In the genomic region with DNA sequence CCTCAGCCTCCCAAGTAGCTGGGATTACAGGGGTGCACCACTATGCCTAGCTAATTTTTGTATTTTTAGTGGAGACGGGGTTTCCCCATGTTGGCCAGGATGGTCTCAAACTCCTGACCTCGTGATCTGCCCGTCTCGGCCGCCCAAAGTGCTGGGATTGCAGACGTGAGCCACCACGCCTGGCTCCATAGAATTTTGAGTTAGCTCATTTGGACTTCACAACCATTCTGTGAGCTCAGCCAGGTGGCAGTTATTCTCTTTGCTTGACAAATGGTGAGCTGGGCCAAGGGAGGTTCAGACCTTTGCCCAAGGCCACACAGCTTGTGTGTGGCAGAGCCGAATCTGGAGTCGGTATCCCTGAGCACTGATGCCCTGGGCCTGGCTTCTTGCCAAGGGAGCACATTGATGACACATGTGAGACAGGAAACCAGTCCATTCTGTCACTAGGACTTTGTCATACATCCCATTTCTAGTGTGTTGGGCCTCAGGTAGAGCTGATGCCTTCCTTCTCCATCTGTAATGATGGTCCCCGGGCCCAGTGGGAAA, we compare ENCODE assay signal across 1 cellular context.
TF ChIP-seq lines count a peak whose summit lies in the region.

No MANE protein-coding gene starts in this region.

TF ChIP-seq in HepG2, 621 proteins besides CTCF, POLR2A, EP300 and RAD21:
- TF ChIP-seq ZNF432 (CRISPR knock-in tag; IDR thresholded peaks at IDR 0.05; ENCODE audit: borderline replicate concordance) (no peak), STAG1 (CRISPR knock-in tag; IDR thresholded peaks at IDR 0.05) (no peak), ZNF333 (CRISPR knock-in tag; IDR thresholded peaks at IDR 0.05; ENCODE audit: borderline replicate concordance) (no peak), TEAD3 (CRISPR knock-in tag; optimal IDR thresholded peaks at IDR 0.05; ENCODE audit: borderline replicate concordance) (no peak), HMG20B (CRISPR knock-in tag; conservative IDR thresholded peaks at IDR 0.05) (no peak), NCOA1 (CRISPR knock-in tag; IDR thresholded peaks at IDR 0.05) (no peak), BHLHE40 (IDR thresholded peaks at IDR 0.05; ENCODE audit: low read length) (no peak), FOXO1 (CRISPR knock-in tag; IDR thresholded peaks at IDR 0.05) (no peak), FOXJ3 (CRISPR knock-in tag; IDR thresholded peaks at IDR 0.05; ENCODE audit: borderline replicate concordance) (no peak), SIX4 (CRISPR knock-in tag; IDR thresholded peaks at IDR 0.05) (no peak), GFI1 (CRISPR knock-in tag; IDR thresholded peaks at IDR 0.05; ENCODE audit: borderline replicate concordance) (no peak)
- TF ChIP-seq, protein P1, sequence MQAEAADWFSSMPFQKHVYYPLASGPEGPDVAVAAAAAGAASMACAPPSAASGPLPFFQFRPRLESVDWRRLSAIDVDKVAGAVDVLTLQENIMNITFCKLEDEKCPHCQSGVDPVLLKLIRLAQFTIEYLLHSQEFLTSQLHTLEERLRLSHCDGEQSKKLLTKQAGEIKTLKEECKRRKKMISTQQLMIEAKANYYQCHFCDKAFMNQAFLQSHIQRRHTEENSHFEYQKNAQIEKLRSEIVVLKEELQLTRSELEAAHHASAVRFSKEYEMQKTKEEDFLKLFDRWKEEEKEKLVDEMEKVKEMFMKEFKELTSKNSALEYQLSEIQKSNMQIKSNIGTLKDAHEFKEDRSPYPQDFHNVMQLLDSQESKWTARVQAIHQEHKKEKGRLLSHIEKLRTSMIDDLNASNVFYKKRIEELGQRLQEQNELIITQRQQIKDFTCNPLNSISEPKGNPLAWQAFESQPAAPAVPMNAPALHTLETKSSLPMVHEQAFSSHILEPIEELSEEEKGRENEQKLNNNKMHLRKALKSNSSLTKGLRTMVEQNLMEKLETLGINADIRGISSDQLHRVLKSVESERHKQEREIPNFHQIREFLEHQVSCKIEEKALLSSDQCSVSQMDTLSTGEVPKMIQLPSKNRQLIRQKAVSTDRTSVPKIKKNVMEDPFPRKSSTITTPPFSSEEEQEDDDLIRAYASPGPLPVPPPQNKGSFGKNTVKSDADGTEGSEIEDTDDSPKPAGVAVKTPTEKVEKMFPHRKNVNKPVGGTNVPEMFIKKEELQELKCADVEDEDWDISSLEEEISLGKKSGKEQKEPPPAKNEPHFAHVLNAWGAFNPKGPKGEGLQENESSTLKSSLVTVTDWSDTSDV (CRISPR knock-in tag; IDR thresholded peaks at IDR 0.05) = no peak
- TF ChIP-seq, protein P2, sequence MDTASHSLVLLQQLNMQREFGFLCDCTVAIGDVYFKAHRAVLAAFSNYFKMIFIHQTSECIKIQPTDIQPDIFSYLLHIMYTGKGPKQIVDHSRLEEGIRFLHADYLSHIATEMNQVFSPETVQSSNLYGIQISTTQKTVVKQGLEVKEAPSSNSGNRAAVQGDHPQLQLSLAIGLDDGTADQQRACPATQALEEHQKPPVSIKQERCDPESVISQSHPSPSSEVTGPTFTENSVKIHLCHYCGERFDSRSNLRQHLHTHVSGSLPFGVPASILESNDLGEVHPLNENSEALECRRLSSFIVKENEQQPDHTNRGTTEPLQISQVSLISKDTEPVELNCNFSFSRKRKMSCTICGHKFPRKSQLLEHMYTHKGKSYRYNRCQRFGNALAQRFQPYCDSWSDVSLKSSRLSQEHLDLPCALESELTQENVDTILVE (CRISPR knock-in tag; IDR thresholded peaks at IDR 0.05) = no peak
- TF ChIP-seq, protein P3, sequence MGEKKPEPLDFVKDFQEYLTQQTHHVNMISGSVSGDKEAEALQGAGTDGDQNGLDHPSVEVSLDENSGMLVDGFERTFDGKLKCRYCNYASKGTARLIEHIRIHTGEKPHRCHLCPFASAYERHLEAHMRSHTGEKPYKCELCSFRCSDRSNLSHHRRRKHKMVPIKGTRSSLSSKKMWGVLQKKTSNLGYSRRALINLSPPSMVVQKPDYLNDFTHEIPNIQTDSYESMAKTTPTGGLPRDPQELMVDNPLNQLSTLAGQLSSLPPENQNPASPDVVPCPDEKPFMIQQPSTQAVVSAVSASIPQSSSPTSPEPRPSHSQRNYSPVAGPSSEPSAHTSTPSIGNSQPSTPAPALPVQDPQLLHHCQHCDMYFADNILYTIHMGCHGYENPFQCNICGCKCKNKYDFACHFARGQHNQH (CRISPR knock-in tag; IDR thresholded peaks at IDR 0.05) = no peak
- TF ChIP-seq, protein P4, sequence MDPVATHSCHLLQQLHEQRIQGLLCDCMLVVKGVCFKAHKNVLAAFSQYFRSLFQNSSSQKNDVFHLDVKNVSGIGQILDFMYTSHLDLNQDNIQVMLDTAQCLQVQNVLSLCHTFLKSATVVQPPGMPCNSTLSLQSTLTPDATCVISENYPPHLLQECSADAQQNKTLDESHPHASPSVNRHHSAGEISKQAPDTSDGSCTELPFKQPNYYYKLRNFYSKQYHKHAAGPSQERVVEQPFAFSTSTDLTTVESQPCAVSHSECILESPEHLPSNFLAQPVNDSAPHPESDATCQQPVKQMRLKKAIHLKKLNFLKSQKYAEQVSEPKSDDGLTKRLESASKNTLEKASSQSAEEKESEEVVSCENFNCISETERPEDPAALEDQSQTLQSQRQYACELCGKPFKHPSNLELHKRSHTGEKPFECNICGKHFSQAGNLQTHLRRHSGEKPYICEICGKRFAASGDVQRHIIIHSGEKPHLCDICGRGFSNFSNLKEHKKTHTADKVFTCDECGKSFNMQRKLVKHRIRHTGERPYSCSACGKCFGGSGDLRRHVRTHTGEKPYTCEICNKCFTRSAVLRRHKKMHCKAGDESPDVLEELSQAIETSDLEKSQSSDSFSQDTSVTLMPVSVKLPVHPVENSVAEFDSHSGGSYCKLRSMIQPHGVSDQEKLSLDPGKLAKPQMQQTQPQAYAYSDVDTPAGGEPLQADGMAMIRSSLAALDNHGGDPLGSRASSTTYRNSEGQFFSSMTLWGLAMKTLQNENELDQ (CRISPR knock-in tag; IDR thresholded peaks at IDR 0.05; ENCODE audit: borderline replicate concordance) = no peak
- TF ChIP-seq, protein P5, sequence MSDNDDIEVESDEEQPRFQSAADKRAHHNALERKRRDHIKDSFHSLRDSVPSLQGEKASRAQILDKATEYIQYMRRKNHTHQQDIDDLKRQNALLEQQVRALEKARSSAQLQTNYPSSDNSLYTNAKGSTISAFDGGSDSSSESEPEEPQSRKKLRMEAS (IDR thresholded peaks at IDR 0.05) = no peak
- TF ChIP-seq, protein P6, sequence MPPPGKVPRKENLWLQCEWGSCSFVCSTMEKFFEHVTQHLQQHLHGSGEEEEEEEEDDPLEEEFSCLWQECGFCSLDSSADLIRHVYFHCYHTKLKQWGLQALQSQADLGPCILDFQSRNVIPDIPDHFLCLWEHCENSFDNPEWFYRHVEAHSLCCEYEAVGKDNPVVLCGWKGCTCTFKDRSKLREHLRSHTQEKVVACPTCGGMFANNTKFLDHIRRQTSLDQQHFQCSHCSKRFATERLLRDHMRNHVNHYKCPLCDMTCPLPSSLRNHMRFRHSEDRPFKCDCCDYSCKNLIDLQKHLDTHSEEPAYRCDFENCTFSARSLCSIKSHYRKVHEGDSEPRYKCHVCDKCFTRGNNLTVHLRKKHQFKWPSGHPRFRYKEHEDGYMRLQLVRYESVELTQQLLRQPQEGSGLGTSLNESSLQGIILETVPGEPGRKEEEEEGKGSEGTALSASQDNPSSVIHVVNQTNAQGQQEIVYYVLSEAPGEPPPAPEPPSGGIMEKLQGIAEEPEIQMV (CRISPR knock-in tag; IDR thresholded peaks at IDR 0.05; ENCODE audit: low read depth) = no peak
- TF ChIP-seq, protein P7, sequence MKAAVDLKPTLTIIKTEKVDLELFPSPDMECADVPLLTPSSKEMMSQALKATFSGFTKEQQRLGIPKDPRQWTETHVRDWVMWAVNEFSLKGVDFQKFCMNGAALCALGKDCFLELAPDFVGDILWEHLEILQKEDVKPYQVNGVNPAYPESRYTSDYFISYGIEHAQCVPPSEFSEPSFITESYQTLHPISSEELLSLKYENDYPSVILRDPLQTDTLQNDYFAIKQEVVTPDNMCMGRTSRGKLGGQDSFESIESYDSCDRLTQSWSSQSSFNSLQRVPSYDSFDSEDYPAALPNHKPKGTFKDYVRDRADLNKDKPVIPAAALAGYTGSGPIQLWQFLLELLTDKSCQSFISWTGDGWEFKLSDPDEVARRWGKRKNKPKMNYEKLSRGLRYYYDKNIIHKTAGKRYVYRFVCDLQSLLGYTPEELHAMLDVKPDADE (CRISPR knock-in tag; IDR thresholded peaks at IDR 0.05) = no peak
- TF ChIP-seq, protein P8, sequence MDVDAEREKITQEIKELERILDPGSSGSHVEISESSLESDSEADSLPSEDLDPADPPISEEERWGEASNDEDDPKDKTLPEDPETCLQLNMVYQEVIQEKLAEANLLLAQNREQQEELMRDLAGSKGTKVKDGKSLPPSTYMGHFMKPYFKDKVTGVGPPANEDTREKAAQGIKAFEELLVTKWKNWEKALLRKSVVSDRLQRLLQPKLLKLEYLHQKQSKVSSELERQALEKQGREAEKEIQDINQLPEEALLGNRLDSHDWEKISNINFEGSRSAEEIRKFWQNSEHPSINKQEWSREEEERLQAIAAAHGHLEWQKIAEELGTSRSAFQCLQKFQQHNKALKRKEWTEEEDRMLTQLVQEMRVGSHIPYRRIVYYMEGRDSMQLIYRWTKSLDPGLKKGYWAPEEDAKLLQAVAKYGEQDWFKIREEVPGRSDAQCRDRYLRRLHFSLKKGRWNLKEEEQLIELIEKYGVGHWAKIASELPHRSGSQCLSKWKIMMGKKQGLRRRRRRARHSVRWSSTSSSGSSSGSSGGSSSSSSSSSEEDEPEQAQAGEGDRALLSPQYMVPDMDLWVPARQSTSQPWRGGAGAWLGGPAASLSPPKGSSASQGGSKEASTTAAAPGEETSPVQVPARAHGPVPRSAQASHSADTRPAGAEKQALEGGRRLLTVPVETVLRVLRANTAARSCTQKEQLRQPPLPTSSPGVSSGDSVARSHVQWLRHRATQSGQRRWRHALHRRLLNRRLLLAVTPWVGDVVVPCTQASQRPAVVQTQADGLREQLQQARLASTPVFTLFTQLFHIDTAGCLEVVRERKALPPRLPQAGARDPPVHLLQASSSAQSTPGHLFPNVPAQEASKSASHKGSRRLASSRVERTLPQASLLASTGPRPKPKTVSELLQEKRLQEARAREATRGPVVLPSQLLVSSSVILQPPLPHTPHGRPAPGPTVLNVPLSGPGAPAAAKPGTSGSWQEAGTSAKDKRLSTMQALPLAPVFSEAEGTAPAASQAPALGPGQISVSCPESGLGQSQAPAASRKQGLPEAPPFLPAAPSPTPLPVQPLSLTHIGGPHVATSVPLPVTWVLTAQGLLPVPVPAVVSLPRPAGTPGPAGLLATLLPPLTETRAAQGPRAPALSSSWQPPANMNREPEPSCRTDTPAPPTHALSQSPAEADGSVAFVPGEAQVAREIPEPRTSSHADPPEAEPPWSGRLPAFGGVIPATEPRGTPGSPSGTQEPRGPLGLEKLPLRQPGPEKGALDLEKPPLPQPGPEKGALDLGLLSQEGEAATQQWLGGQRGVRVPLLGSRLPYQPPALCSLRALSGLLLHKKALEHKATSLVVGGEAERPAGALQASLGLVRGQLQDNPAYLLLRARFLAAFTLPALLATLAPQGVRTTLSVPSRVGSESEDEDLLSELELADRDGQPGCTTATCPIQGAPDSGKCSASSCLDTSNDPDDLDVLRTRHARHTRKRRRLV (CRISPR knock-in tag; IDR thresholded peaks at IDR 0.05) = no peak
- TF ChIP-seq, protein P9, sequence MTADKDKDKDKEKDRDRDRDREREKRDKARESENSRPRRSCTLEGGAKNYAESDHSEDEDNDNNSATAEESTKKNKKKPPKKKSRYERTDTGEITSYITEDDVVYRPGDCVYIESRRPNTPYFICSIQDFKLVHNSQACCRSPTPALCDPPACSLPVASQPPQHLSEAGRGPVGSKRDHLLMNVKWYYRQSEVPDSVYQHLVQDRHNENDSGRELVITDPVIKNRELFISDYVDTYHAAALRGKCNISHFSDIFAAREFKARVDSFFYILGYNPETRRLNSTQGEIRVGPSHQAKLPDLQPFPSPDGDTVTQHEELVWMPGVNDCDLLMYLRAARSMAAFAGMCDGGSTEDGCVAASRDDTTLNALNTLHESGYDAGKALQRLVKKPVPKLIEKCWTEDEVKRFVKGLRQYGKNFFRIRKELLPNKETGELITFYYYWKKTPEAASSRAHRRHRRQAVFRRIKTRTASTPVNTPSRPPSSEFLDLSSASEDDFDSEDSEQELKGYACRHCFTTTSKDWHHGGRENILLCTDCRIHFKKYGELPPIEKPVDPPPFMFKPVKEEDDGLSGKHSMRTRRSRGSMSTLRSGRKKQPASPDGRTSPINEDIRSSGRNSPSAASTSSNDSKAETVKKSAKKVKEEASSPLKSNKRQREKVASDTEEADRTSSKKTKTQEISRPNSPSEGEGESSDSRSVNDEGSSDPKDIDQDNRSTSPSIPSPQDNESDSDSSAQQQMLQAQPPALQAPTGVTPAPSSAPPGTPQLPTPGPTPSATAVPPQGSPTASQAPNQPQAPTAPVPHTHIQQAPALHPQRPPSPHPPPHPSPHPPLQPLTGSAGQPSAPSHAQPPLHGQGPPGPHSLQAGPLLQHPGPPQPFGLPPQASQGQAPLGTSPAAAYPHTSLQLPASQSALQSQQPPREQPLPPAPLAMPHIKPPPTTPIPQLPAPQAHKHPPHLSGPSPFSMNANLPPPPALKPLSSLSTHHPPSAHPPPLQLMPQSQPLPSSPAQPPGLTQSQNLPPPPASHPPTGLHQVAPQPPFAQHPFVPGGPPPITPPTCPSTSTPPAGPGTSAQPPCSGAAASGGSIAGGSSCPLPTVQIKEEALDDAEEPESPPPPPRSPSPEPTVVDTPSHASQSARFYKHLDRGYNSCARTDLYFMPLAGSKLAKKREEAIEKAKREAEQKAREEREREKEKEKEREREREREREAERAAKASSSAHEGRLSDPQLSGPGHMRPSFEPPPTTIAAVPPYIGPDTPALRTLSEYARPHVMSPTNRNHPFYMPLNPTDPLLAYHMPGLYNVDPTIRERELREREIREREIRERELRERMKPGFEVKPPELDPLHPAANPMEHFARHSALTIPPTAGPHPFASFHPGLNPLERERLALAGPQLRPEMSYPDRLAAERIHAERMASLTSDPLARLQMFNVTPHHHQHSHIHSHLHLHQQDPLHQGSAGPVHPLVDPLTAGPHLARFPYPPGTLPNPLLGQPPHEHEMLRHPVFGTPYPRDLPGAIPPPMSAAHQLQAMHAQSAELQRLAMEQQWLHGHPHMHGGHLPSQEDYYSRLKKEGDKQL (CRISPR knock-in tag; IDR thresholded peaks at IDR 0.05; ENCODE audit: low read depth) = no peak
TF ChIP-seq in HepG2: peak in this region for 0.
